In the genomic region with DNA sequence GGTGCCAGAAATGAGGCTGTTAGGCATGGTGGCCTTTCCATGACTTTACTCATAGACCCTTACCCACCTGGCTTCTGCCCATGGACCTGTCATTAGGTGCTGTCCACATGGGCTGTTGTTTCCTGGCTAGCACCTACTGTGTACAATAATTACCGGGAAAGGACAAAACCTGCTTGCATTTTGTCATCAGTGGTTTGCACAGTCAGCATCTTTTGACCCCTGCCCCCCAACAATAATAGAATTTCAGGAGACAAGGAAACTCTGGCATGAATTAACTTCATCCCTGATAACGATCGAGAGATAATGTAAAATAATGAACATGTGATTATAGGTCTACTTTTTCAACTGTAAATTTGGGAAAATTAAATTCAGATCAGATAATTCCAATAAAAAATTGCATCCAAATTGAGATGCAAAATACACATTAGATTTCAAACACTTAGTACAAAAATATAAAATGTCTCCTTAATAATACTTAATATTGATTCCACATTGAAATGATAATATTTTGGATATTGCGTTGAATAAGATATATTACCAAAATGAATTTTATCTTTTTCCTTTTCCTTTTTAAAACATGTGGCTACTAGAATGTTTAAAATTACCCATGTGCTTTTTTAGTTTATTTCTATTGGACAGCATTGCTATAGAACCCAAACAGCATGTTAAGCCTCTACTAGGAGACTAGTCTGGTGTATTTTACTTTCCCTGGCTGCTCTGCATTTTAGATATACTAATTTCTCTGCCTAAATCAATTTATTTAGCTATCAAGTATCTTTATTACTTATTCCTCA, we compare ENCODE assay signal across 10 cellular contexts. TPM values are rescaled to one million over a fixed set of nuclear protein-coding genes. Genes with fewer than 3 reads are reported as not detected.
"Had no signal": no experiment of that assay in that cellular context is flagged by ENCODE, and none has a peak within 500 bp of the region (broad histone marks: within the 10 kb centered on the region; RNA-seq: fewer than 3 reads in every experiment).

No MANE protein-coding gene starts in this region.

- H2AFZ ChIP-seq: GM23338 had no signal

- H3K4me3 ChIP-seq: GM23338, HAP-1 had no signal

- H3K36me3 ChIP-seq: HAP-1 had no signal

- DNase-seq: H7, HFFc6, KG1 had no signal

- H3K27ac ChIP-seq: HL-60 had no signal

- ATAC-seq: GM23338, HCT116 had no signal

- H3K4me1 ChIP-seq: HAP-1 had no signal

- H3K4me2 ChIP-seq: GM23338 had no signal

- H3K9me3 ChIP-seq: HAP-1 had no signal

RNA-seq across cellular contexts. Expression of a gene that starts 12.4 kb away (rescaled TPM):
- total RNA-seq: GM23338, H4, H7, HFFc6, HT1080 had no signal
- polyA plus RNA-seq: GM23338, IgD-negative memory B cell had no signal

RNA-seq across cellular contexts. Expression of a gene that starts 24.0 kb away (rescaled TPM):
- total RNA-seq: H4, HFFc6, HT1080 had no signal
- polyA plus RNA-seq: IgD-negative memory B cell had no signal

RNA-seq across cellular contexts. Expression of a gene that starts 34.0 kb away (rescaled TPM):
- total RNA-seq: GM23338, H7, HFFc6, HT1080 had no signal
- polyA plus RNA-seq: GM23338, IgD-negative memory B cell had no signal
